27 cellular contexts compared by ENCODE assay signal in the genomic region with DNA sequence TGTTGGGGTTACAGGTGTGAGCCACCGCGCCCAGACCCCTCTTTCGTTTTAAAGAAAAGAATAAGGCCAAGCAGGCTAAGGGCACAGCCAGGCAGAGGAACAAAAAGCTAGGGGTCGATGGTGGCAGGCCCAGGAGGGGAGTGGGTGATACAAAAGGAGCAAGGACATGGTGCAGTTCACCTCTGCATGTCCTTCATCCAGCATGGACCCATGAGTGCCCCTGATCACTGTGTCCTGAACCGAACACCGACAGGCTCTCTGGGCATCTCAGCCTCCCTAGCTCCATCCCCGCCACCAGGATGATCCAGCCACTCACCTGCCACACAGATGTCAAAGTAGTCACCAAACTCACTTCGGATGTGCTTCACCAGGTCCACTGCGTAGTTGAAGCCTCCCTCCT. TPM values are rescaled to one million over a fixed set of nuclear protein-coding genes. Genes with fewer than 3 reads are reported as not detected.
"Had no signal": no experiment of that assay in that cellular context is flagged by ENCODE, and none has a peak within 500 bp of the region (broad histone marks: within the 10 kb centered on the region; RNA-seq: fewer than 3 reads in every experiment).

No MANE protein-coding gene starts in this region.

- H3K9me3 Mint-ChIP-seq: activated CD4-positive, alpha-beta T cell treated with anti-CD3 and anti-CD28 coated beads, Interleukin-2, amount 10 ng/mL, durations not matched to agents 24 days and 14 days; activated CD8-positive, alpha-beta T cell treated with anti-CD3 and anti-CD28 coated beads for 36 hours; activated naive CD4-positive, alpha-beta T cell treated with anti-CD3 and anti-CD28 coated beads, Interleukin-2, amount 50 U/mL, for 24 hours; brain; naive thymus-derived CD8-positive, alpha-beta T cell; stimulated activated naive CD8-positive, alpha-beta T cell treated with anti-CD3 and anti-CD28 coated beads, Interleukin-15, Interleukin-2, amounts not matched to agents 100 ng/mL and 50 ng/mL, for 24 hours had no signal

- H3K9me3 ChIP-seq: thyroid gland had no signal

- H3K27ac Mint-ChIP-seq: activated CD4-positive, alpha-beta T cell treated with anti-CD3 and anti-CD28 coated beads, Interleukin-2, amount 10 ng/mL, durations not matched to agents 24 days and 14 days; activated CD8-positive, alpha-beta memory T cell treated with anti-CD3 and anti-CD28 coated beads, Interleukin-2, amount 10 ng/mL, durations not matched to agents 7 days and 5 days; activated CD8-positive, alpha-beta T cell treated with anti-CD3 and anti-CD28 coated beads for 36 hours; activated naive CD4-positive, alpha-beta T cell treated with anti-CD3 and anti-CD28 coated beads, Interleukin-2, amount 50 U/mL, for 24 hours; stimulated activated naive CD8-positive, alpha-beta T cell treated with anti-CD3 and anti-CD28 coated beads, Interleukin-15, Interleukin-2, amounts not matched to agents 100 ng/mL and 50 ng/mL, for 24 hours had no signal

- H3K27me3 ChIP-seq: thyroid gland had no signal

- H3K27me3 Mint-ChIP-seq: activated CD4-positive, alpha-beta T cell treated with anti-CD3 and anti-CD28 coated beads, Interleukin-2, amount 10 ng/mL, durations not matched to agents 24 days and 14 days; activated CD8-positive, alpha-beta memory T cell treated with anti-CD3 and anti-CD28 coated beads, Interleukin-2, amount 10 ng/mL, durations not matched to agents 7 days and 5 days; activated CD8-positive, alpha-beta T cell treated with anti-CD3 and anti-CD28 coated beads for 36 hours; activated naive CD4-positive, alpha-beta T cell treated with anti-CD3 and anti-CD28 coated beads, Interleukin-2, amount 50 U/mL, for 24 hours; brain; naive thymus-derived CD8-positive, alpha-beta T cell; stimulated activated naive CD8-positive, alpha-beta T cell treated with anti-CD3 and anti-CD28 coated beads, Interleukin-15, Interleukin-2, amounts not matched to agents 100 ng/mL and 50 ng/mL, for 24 hours had no signal

- ATAC-seq: activated CD4-positive, CD25-positive, alpha-beta regulatory T cell treated with anti-CD3 and anti-CD28 coated beads, Interleukin-2, amount 50 U/mL, for 24 hours; activated CD8-positive, alpha-beta memory T cell treated with anti-CD3 and anti-CD28 coated beads, Interleukin-2, amount 10 ng/mL, durations not matched to agents 7 days and 5 days; activated CD8-positive, alpha-beta T cell treated with anti-CD3 and anti-CD28 coated beads for 36 hours; esophagus mucosa; naive thymus-derived CD8-positive, alpha-beta T cell had no signal

- H3K4me3 Mint-ChIP-seq: activated CD4-positive, alpha-beta T cell treated with anti-CD3 and anti-CD28 coated beads, Interleukin-2, amount 10 ng/mL, durations not matched to agents 24 days and 14 days; activated CD8-positive, alpha-beta memory T cell treated with anti-CD3 and anti-CD28 coated beads, Interleukin-2, amount 10 ng/mL, durations not matched to agents 7 days and 5 days; activated CD8-positive, alpha-beta T cell treated with anti-CD3 and anti-CD28 coated beads for 36 hours; activated naive CD4-positive, alpha-beta T cell treated with anti-CD3 and anti-CD28 coated beads, Interleukin-2, amount 50 U/mL, for 24 hours; stimulated activated naive CD8-positive, alpha-beta T cell treated with anti-CD3 and anti-CD28 coated beads, Interleukin-15, Interleukin-2, amounts not matched to agents 100 ng/mL and 50 ng/mL, for 24 hours had no signal

- H3K4me3 ChIP-seq: lung, SK-N-MC, thyroid gland had no signal

- DNase-seq: activated CD4-positive, alpha-beta T cell treated with anti-CD3 and anti-CD28 coated beads, Interleukin-2, amount 10 ng/mL, durations not matched to agents 24 days and 14 days; activated CD8-positive, alpha-beta memory T cell treated with anti-CD3 and anti-CD28 coated beads, Interleukin-2, amount 10 ng/mL, durations not matched to agents 7 days and 5 days; activated CD8-positive, alpha-beta T cell treated with anti-CD3 and anti-CD28 coated beads for 36 hours; activated gamma-delta T cell treated with Interleukin-2 at 50 U/mL for 16 hours; activated T-cell treated with anti-CD3 and anti-CD28 coated beads for 4 hours; caudate nucleus; dermis blood vessel endothelial cell; effector memory CD4-positive, alpha-beta T cell; naive thymus-derived CD8-positive, alpha-beta T cell; nucleus accumbens; stimulated activated CD4-positive, alpha-beta T cell treated with anti-CD3 and anti-CD28 coated beads, Interleukin-4, amount 100 ng/mL, for 4 hours; substantia nigra; thyroid gland had no signal

- H3K27ac ChIP-seq: parathyroid adenoma, SK-N-MC, VCaP had no signal

- H3K9ac ChIP-seq: parathyroid adenoma had no signal

RNA-seq across cellular contexts. Expression of a gene that starts 37.9 kb away (rescaled TPM):
- total RNA-seq: activated CD4-positive, alpha-beta T cell treated with anti-CD3 and anti-CD28 coated beads, Interleukin-2, amount 10 ng/mL, durations not matched to agents 24 days and 14 days; activated CD8-positive, alpha-beta memory T cell treated with anti-CD3 and anti-CD28 coated beads, Interleukin-2, amount 10 ng/mL, durations not matched to agents 7 days and 5 days; activated CD8-positive, alpha-beta T cell treated with anti-CD3 and anti-CD28 coated beads for 36 hours; dermis blood vessel endothelial cell; endothelial cell of umbilical vein; frontal cortex; naive thymus-derived CD8-positive, alpha-beta T cell; T-helper 2 cell treated with Interferon-gamma antibody and Interleukin-4, amounts not matched to agents 100 ng/mL and 5 ng/mL, for 36 hours had no signal
- polyA plus RNA-seq: endothelial cell of umbilical vein; naive thymus-derived CD8-positive, alpha-beta T cell had no signal

RNA-seq across cellular contexts. Expression of a gene that starts 47.7 kb away (rescaled TPM):
- total RNA-seq: activated CD4-positive, alpha-beta T cell treated with anti-CD3 and anti-CD28 coated beads, Interleukin-2, amount 10 ng/mL, durations not matched to agents 24 days and 14 days; activated CD8-positive, alpha-beta memory T cell treated with anti-CD3 and anti-CD28 coated beads, Interleukin-2, amount 10 ng/mL, durations not matched to agents 7 days and 5 days; activated CD8-positive, alpha-beta T cell treated with anti-CD3 and anti-CD28 coated beads for 36 hours; dermis blood vessel endothelial cell; endothelial cell of umbilical vein; esophagus mucosa; naive thymus-derived CD8-positive, alpha-beta T cell; T-helper 2 cell treated with Interferon-gamma antibody and Interleukin-4, amounts not matched to agents 100 ng/mL and 5 ng/mL, for 36 hours; thyroid gland; urinary bladder had no signal
- polyA plus RNA-seq: endothelial cell of umbilical vein; naive thymus-derived CD8-positive, alpha-beta T cell had no signal

RNA-seq across cellular contexts. Expression of a gene that starts 58.8 kb away (rescaled TPM):
- total RNA-seq: activated CD4-positive, alpha-beta T cell treated with anti-CD3 and anti-CD28 coated beads, Interleukin-2, amount 10 ng/mL, durations not matched to agents 24 days and 14 days; activated CD8-positive, alpha-beta memory T cell treated with anti-CD3 and anti-CD28 coated beads, Interleukin-2, amount 10 ng/mL, durations not matched to agents 7 days and 5 days; activated CD8-positive, alpha-beta T cell treated with anti-CD3 and anti-CD28 coated beads for 36 hours; aorta; dermis blood vessel endothelial cell; endothelial cell of umbilical vein; esophagus mucosa; naive thymus-derived CD8-positive, alpha-beta T cell; T-helper 2 cell treated with Interferon-gamma antibody and Interleukin-4, amounts not matched to agents 100 ng/mL and 5 ng/mL, for 36 hours; thyroid gland; urinary bladder had no signal
- polyA plus RNA-seq: endothelial cell of umbilical vein; naive thymus-derived CD8-positive, alpha-beta T cell; urinary bladder had no signal
